ENCODE assay signal across 35 cellular contexts in genomic region chr6:104506429-104506828, GRCh38.
"Had no signal": no experiment of that assay in that cellular context is flagged by ENCODE, and none has a peak within 500 bp of the region (broad histone marks: within the 10 kb centered on the region; RNA-seq: fewer than 3 reads in every experiment).

No MANE protein-coding gene starts in this region.

- H3K4me1 Mint-ChIP-seq: activated CD4-positive, alpha-beta memory T cell treated with anti-CD3 and anti-CD28 coated beads, Interleukin-2, amount 10 ng/mL, durations not matched to agents 7 days and 5 days; activated CD8-positive, alpha-beta memory T cell treated with anti-CD3 and anti-CD28 coated beads, Interleukin-2, amount 10 ng/mL, durations not matched to agents 7 days and 5 days; activated naive CD8-positive, alpha-beta T cell treated with anti-CD3 and anti-CD28 coated beads for 36 hours; activated T-helper 17 cell treated with anti-CD3 and anti-CD28 coated beads, Interleukin-2, amount 50 U/mL, for 72 hours had no signal

- H3K27me3 Mint-ChIP-seq: activated naive CD8-positive, alpha-beta T cell treated with anti-CD3 and anti-CD28 coated beads for 36 hours had no signal

- DNase-seq: activated CD4-positive, alpha-beta memory T cell treated with anti-CD3 and anti-CD28 coated beads, Interleukin-2, amount 10 ng/mL, durations not matched to agents 7 days and 5 days; activated CD4-positive, alpha-beta T cell treated with anti-CD3 and anti-CD28 coated beads for 1 hour; activated CD4-positive, alpha-beta T cell treated with anti-CD3 and anti-CD28 coated beads for 48 hours; activated CD4-positive, CD25-positive, alpha-beta regulatory T cell; activated CD8-positive, alpha-beta memory T cell treated with anti-CD3 and anti-CD28 coated beads for 24 hours; activated CD8-positive, alpha-beta memory T cell treated with anti-CD3 and anti-CD28 coated beads, Interleukin-2, amount 10 ng/mL, durations not matched to agents 7 days and 5 days; activated CD8-positive, alpha-beta memory T cell treated with anti-CD3 and anti-CD28 coated beads, Interleukin-2, amount 50 U/mL, for 48 hours; activated effector memory CD4-positive, alpha-beta T cell treated with anti-CD3 and anti-CD28 coated beads, Interleukin-2, amount 50 U/mL, for 16 hours; activated naive CD4-positive, alpha-beta T cell; activated naive CD4-positive, alpha-beta T cell treated with anti-CD3 and anti-CD28 coated beads, Interleukin-2, amount 50 U/mL, for 16 hours; activated naive CD8-positive, alpha-beta T cell treated with anti-CD3 and anti-CD28 coated beads for 36 hours; activated T-cell treated with anti-CD3 and anti-CD28 coated beads, Interleukin-2, amount 50 U/mL, for 72 hours; amniotic stem cell; aorta; brain microvascular endothelial cell; central memory CD4-positive, alpha-beta T cell; colonic mucosa; Kasumi-1; KBM-7; MG63; MV-4-11; NCI-H1092; NCI-H1436 treated with DMSO at 0.1 percent for 48 hours; NCI-H1694 treated with DMSO at 0.1 percent for 48 hours; NCI-H2029; NCI-H526 treated with DMSO at 0.1 percent for 48 hours; NCI-H774; PC-3; Peyer's patch; RPMI8226; SHP77 treated with DMSO at 0.1 percent for 48 hours; T1000 had no signal

- H3K27ac Mint-ChIP-seq: activated CD4-positive, alpha-beta memory T cell treated with anti-CD3 and anti-CD28 coated beads, Interleukin-2, amount 10 ng/mL, durations not matched to agents 7 days and 5 days; activated CD8-positive, alpha-beta memory T cell treated with anti-CD3 and anti-CD28 coated beads, Interleukin-2, amount 10 ng/mL, durations not matched to agents 7 days and 5 days; activated naive CD8-positive, alpha-beta T cell treated with anti-CD3 and anti-CD28 coated beads for 36 hours; activated T-cell treated with anti-CD3 and anti-CD28 coated beads, Interleukin-2, amount 50 U/mL, for 72 hours; activated T-helper 17 cell treated with anti-CD3 and anti-CD28 coated beads, Interleukin-2, amount 50 U/mL, for 72 hours had no signal

- H3K36me3 ChIP-seq: brain microvascular endothelial cell, colonic mucosa, MG63, Peyer's patch, SJSA1 had no signal

- H3K4me1 ChIP-seq: colonic mucosa, Peyer's patch, SJSA1 had no signal

- H3K4me3 Mint-ChIP-seq: activated CD4-positive, alpha-beta memory T cell treated with anti-CD3 and anti-CD28 coated beads, Interleukin-2, amount 10 ng/mL, durations not matched to agents 7 days and 5 days; activated CD8-positive, alpha-beta memory T cell treated with anti-CD3 and anti-CD28 coated beads, Interleukin-2, amount 10 ng/mL, durations not matched to agents 7 days and 5 days; activated naive CD8-positive, alpha-beta T cell treated with anti-CD3 and anti-CD28 coated beads for 36 hours; activated T-cell treated with anti-CD3 and anti-CD28 coated beads, Interleukin-2, amount 50 U/mL, for 72 hours; activated T-helper 17 cell treated with anti-CD3 and anti-CD28 coated beads, Interleukin-2, amount 50 U/mL, for 72 hours had no signal

- H3K4me3 ChIP-seq: colonic mucosa, MG63, Peyer's patch, SJSA1 had no signal

- H3K36me3 Mint-ChIP-seq: activated CD8-positive, alpha-beta memory T cell treated with anti-CD3 and anti-CD28 coated beads, Interleukin-2, amount 10 ng/mL, durations not matched to agents 7 days and 5 days; activated naive CD8-positive, alpha-beta T cell treated with anti-CD3 and anti-CD28 coated beads for 36 hours had no signal

- ATAC-seq: activated CD8-positive, alpha-beta memory T cell treated with anti-CD3 and anti-CD28 coated beads, Interleukin-2, amount 10 ng/mL, durations not matched to agents 7 days and 5 days; activated T-cell treated with anti-CD3 and anti-CD28 coated beads, Interleukin-2, amount 50 U/mL, for 72 hours; activated T-helper 17 cell treated with anti-CD3 and anti-CD28 coated beads, Interleukin-2, amount 50 U/mL, for 72 hours; PC-3 had no signal

- H3K27me3 ChIP-seq: brain microvascular endothelial cell, MG63, Peyer's patch had no signal

- H3K9me3 ChIP-seq: colonic mucosa, MG63, Peyer's patch, SJSA1 had no signal

- H3K27ac ChIP-seq: brain microvascular endothelial cell, colonic mucosa, Peyer's patch, SJSA1, VCaP had no signal

- H3K9me3 Mint-ChIP-seq: activated CD4-positive, alpha-beta memory T cell treated with anti-CD3 and anti-CD28 coated beads, Interleukin-2, amount 10 ng/mL, durations not matched to agents 7 days and 5 days; activated naive CD8-positive, alpha-beta T cell treated with anti-CD3 and anti-CD28 coated beads for 36 hours; activated T-cell treated with anti-CD3 and anti-CD28 coated beads, Interleukin-2, amount 50 U/mL, for 72 hours; activated T-helper 17 cell treated with anti-CD3 and anti-CD28 coated beads, Interleukin-2, amount 50 U/mL, for 72 hours had no signal
